In the genomic region with DNA sequence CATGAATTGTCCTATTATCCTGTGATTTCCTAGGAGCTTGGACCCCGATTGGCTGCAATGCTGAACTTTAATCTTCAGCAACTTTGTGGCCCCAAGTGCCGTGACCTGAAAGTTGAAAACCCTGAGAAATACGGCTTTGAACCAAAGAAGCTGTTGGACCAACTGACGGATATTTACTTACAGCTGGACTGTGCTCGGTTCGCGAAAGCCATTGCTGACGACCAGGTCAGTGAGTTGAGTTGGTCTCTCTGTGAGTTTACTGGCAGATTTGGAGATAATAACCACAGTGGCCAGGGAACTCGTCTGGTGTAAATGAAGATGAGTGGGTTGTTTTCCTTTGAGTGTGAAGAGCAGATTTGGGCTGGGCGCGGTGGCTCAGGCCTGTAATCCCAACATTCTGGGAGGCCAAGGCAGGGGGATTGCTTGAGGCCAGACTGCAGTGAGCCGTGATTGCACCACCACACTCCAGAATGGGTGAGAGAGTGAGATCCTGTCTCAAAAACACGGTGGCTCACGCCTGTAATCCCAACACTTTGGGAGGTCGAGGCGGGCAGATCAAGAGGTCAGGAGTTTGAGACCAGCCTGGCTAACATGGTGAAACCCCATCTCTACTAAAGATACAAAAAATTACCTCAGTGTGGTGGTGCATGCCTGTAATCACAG, we compare ENCODE assay signal across 22 cellular contexts. TPM values are rescaled to one million over a fixed set of nuclear protein-coding genes. Genes with fewer than 3 reads are reported as not detected.
DNase-seq lines count a peak whose midpoint lies in the region; ATAC-seq and TF ChIP-seq lines count a peak whose summit lies in the region.
"Had no signal": no experiment of that assay in that cellular context is flagged by ENCODE, and none has a peak within 500 bp of the region (broad histone marks: within the 10 kb centered on the region; RNA-seq: fewer than 3 reads in every experiment).

No MANE protein-coding gene starts in this region.

- no peaks in the 10 kb centered on the region for H3K27me3 Mint-ChIP-seq in activated naive CD4-positive, alpha-beta T cell treated with anti-CD3 and anti-CD28 coated beads, Interleukin-2, amount 10 ng/mL, durations not matched to agents 7 days and 5 days
- H3K27me3 Mint-ChIP-seq in activated naive CD8-positive, alpha-beta T cell treated with anti-CD3 and anti-CD28 coated beads, Interleukin-2, amount 50 U/mL, for 24 hours, result no peaks in the 10 kb centered on the region
- H3K27me3 Mint-ChIP-seq: progenitor cell of endocrine pancreas had no signal

- no peaks in the 10 kb centered on the region for H3K9me3 ChIP-seq in PC-3 (ENCODE audit: low read length)
- H3K9me3 ChIP-seq in smooth muscle cell (replicated peaks; ENCODE audit: low read depth), result no peaks in the 10 kb centered on the region
- H3K9me3 ChIP-seq: body of pancreas, esophagus muscularis mucosa, gastrocnemius medialis, sigmoid colon had no signal

- H3K4me1 ChIP-seq in PC-3 (ENCODE audit: insufficient read depth, low read length), result peaks cover 27% of the 10 kb centered on the region
- peaks cover 4% of the 10 kb centered on the region for H3K4me1 ChIP-seq in smooth muscle cell (ENCODE audit: low read depth)
- H3K4me1 ChIP-seq: esophagus muscularis mucosa, gastrocnemius medialis, sigmoid colon had no signal

- H2AFZ ChIP-seq in PC-3 (ENCODE audit: low read length) (no peak overlapping the region), smooth muscle cell (ENCODE audit: low read depth) (no peak overlapping the region)

- DNase-seq in activated naive CD4-positive, alpha-beta T cell treated with anti-CD3 and anti-CD28 coated beads, Interleukin-2, amount 10 ng/mL, durations not matched to agents 7 days and 5 days, result no peak
- no peak for DNase-seq in activated naive CD4-positive, alpha-beta T cell (lab: John Stamatoyannopoulos, UW)
- no peak for DNase-seq in PC-3
- DNase-seq in activated naive CD8-positive, alpha-beta T cell treated with anti-CD3 and anti-CD28 coated beads, Interleukin-2, amount 50 U/mL, for 24 hours, result no peak
- no peak for DNase-seq in smooth muscle cell (lab: John Stamatoyannopoulos, UW; ENCODE audit: unreplicated experiment)
- DNase-seq: activated CD8-positive, alpha-beta memory T cell treated with anti-CD3 and anti-CD28 coated beads, Interleukin-2, amount 50 U/mL, for 48 hours; body of pancreas; DMS 273 treated with DMSO at 0.1 percent for 48 hours; effector CD8-positive, alpha-beta T cell; gastrocnemius medialis; HCEC 1CT; hypothalamus; NCI-H1694; NCI-H526 treated with DMSO at 0.1 percent for 48 hours; sigmoid colon had no signal

- H3K79me2 ChIP-seq in PC-3 (ENCODE audit: low read length) (no peaks in the 10 kb centered on the region), smooth muscle cell (ENCODE audit: low read depth) (no peaks in the 10 kb centered on the region)

- POLR2A ChIA-PET in PC-3 (lab: Charles Lee; ENCODE audit: unreplicated experiment), result no interaction called here

- peak overlapping the region; percentile 83 for H3K27ac Mint-ChIP-seq in activated naive CD4-positive, alpha-beta T cell treated with anti-CD3 and anti-CD28 coated beads, Interleukin-2, amount 10 ng/mL, durations not matched to agents 7 days and 5 days
- H3K27ac Mint-ChIP-seq in activated naive CD8-positive, alpha-beta T cell treated with anti-CD3 and anti-CD28 coated beads, Interleukin-2, amount 50 U/mL, for 24 hours, result peak overlapping the region; percentile 91

- peak overlapping the region; percentile 16 for H3K4me3 Mint-ChIP-seq in activated naive CD4-positive, alpha-beta T cell treated with anti-CD3 and anti-CD28 coated beads, Interleukin-2, amount 10 ng/mL, durations not matched to agents 7 days and 5 days
- H3K4me3 Mint-ChIP-seq in activated naive CD8-positive, alpha-beta T cell treated with anti-CD3 and anti-CD28 coated beads, Interleukin-2, amount 50 U/mL, for 24 hours, result no peak overlapping the region

- H3K9me2 ChIP-seq in PC-3 (replicated peaks; ENCODE audit: low read length), result no peaks in the 10 kb centered on the region

- H3K36me3 ChIP-seq in PC-3 (ENCODE audit: low read depth, low read length) (peaks cover 3% of the 10 kb centered on the region; the same call in 1 of the 2 replicates), smooth muscle cell (ENCODE audit: low read depth) (peaks cover 5% of the 10 kb centered on the region)

- H3K9me3 Mint-ChIP-seq in activated naive CD4-positive, alpha-beta T cell treated with anti-CD3 and anti-CD28 coated beads, Interleukin-2, amount 10 ng/mL, durations not matched to agents 7 days and 5 days, result no peaks in the 10 kb centered on the region
- H3K9me3 Mint-ChIP-seq in activated naive CD8-positive, alpha-beta T cell treated with anti-CD3 and anti-CD28 coated beads, Interleukin-2, amount 50 U/mL, for 24 hours, result peaks cover 7% of the 10 kb centered on the region

- intact Hi-C loops in PC-3 (cut with micrococcal nuclease), result no loop called here

- peaks cover 55% of the 10 kb centered on the region for H3K36me3 Mint-ChIP-seq in activated naive CD4-positive, alpha-beta T cell treated with anti-CD3 and anti-CD28 coated beads, Interleukin-2, amount 10 ng/mL, durations not matched to agents 7 days and 5 days
- H3K36me3 Mint-ChIP-seq in activated naive CD8-positive, alpha-beta T cell treated with anti-CD3 and anti-CD28 coated beads, Interleukin-2, amount 50 U/mL, for 24 hours (ENCODE audit: low read depth), result peaks cover 45% of the 10 kb centered on the region

- BruUV-seq in PC-3 (replicated peaks; lab: Mats Ljungman, UMichigan), result TSS peak; percentile 58

- H3K27me3 ChIP-seq in PC-3 (ENCODE audit: low read length), result no peaks in the 10 kb centered on the region
- H3K27me3 ChIP-seq in smooth muscle cell (ENCODE audit: low read depth), result no peaks in the 10 kb centered on the region
- H3K27me3 ChIP-seq: body of pancreas, esophagus muscularis mucosa, gastrocnemius medialis, sigmoid colon had no signal

- peaks cover 5% of the 10 kb centered on the region for H3F3A ChIP-seq in PC-3 (ENCODE audit: low read length, unreplicated experiment)
- H3F3A ChIP-seq in smooth muscle cell (ENCODE audit: low read depth), result peaks cover 5% of the 10 kb centered on the region

- CTCF ChIA-PET in activated naive CD4-positive, alpha-beta T cell treated with anti-CD3 and anti-CD28 coated beads, Interleukin-2, amount 10 ng/mL, durations not matched to agents 7 days and 5 days (lab: Charles Lee), result interaction anchor here (0.9 kb wide), 1 partner anchor 39 kb away, joined by 3 read pairs; a partner anchor contains a TSS
- CTCF ChIA-PET in PC-3 (lab: Charles Lee), result interaction anchor here (0.6 kb wide), 2 partner anchors 19 to 71 kb away, joined by 3 read pairs; no protein-coding TSS in a partner anchor

- 0 out of 2 replicates have a peak overlapping the region, but pooled peaks have one; percentile 6 for H3K9ac ChIP-seq in PC-3 (ENCODE audit: low read length)
- H3K9ac ChIP-seq in smooth muscle cell (ENCODE audit: low read depth), result no peak overlapping the region
- H3K9ac ChIP-seq: KMS-11 had no signal

- H3K4me2 ChIP-seq in PC-3 (ENCODE audit: low read length), result peak overlapping the region; percentile 30
- H3K4me2 ChIP-seq in smooth muscle cell, result peak overlapping the region; percentile 9

- H4K20me1 ChIP-seq in PC-3 (ENCODE audit: low read length) (no peaks in the 10 kb centered on the region), smooth muscle cell (ENCODE audit: low read depth) (no peaks in the 10 kb centered on the region)

- no peak overlapping the region for H3K4me3 ChIP-seq in PC-3 (ENCODE audit: low read length)
- H3K4me3 ChIP-seq in smooth muscle cell, result no peak overlapping the region
- H3K4me3 ChIP-seq: body of pancreas, esophagus muscularis mucosa, gastrocnemius medialis, sigmoid colon had no signal

- H3K27ac ChIP-seq in PC-3 (ENCODE audit: low read length) (peak overlapping the region; percentile 91), smooth muscle cell (ENCODE audit: low read depth) (peak overlapping the region; percentile 88)
- H3K27ac ChIP-seq: C4-2B, esophagus muscularis mucosa, gastrocnemius medialis, RWPE1, sigmoid colon had no signal

- peaks cover 62% of the 10 kb centered on the region for H3K4me1 Mint-ChIP-seq in activated naive CD4-positive, alpha-beta T cell treated with anti-CD3 and anti-CD28 coated beads, Interleukin-2, amount 10 ng/mL, durations not matched to agents 7 days and 5 days
- H3K4me1 Mint-ChIP-seq in activated naive CD8-positive, alpha-beta T cell treated with anti-CD3 and anti-CD28 coated beads, Interleukin-2, amount 50 U/mL, for 24 hours, result peaks cover 50% of the 10 kb centered on the region

- no peak for ATAC-seq in PC-3
- no peak for ATAC-seq in activated naive CD8-positive, alpha-beta T cell treated with anti-CD3 and anti-CD28 coated beads, Interleukin-2, amount 50 U/mL, for 24 hours
- no peak for ATAC-seq in GM21526 (IDR thresholded peaks at IDR 0.05; ENCODE audit: low FRiP score, unreplicated experiment)
- ATAC-seq in HG02884 (IDR thresholded peaks at IDR 0.05; ENCODE audit: unreplicated experiment), result no peak
- ATAC-seq: body of pancreas, gastrocnemius medialis had no signal

- TF ChIP-seq CTCF in PC-3 (conservative IDR thresholded peaks at IDR 0.05; ENCODE audit: low read depth, low read length) (no peak), smooth muscle cell (IDR thresholded peaks at IDR 0.05; ENCODE audit: borderline replicate concordance, insufficient read depth, poor library complexity, severe bottlenecking) (no peak)

- WGBS in smooth muscle cell (ENCODE audit: low lambda C conversion rate), result 84% methylated on average over 16 of the region's 16 CpGs

RNA-seq across cellular contexts. Expression of a gene that starts 39.1 kb away (rescaled TPM):
- total RNA-seq in PC-3 (2014; rRNA removed), result 21.4 and 24.2 TPM in 2 replicates
- total RNA-seq in smooth muscle cell, result 29.6 and 34.3 TPM in 2 replicates
- 9.1 and 15.1 TPM in 2 replicates for polyA plus RNA-seq in smooth muscle cell
